In the genomic region with DNA sequence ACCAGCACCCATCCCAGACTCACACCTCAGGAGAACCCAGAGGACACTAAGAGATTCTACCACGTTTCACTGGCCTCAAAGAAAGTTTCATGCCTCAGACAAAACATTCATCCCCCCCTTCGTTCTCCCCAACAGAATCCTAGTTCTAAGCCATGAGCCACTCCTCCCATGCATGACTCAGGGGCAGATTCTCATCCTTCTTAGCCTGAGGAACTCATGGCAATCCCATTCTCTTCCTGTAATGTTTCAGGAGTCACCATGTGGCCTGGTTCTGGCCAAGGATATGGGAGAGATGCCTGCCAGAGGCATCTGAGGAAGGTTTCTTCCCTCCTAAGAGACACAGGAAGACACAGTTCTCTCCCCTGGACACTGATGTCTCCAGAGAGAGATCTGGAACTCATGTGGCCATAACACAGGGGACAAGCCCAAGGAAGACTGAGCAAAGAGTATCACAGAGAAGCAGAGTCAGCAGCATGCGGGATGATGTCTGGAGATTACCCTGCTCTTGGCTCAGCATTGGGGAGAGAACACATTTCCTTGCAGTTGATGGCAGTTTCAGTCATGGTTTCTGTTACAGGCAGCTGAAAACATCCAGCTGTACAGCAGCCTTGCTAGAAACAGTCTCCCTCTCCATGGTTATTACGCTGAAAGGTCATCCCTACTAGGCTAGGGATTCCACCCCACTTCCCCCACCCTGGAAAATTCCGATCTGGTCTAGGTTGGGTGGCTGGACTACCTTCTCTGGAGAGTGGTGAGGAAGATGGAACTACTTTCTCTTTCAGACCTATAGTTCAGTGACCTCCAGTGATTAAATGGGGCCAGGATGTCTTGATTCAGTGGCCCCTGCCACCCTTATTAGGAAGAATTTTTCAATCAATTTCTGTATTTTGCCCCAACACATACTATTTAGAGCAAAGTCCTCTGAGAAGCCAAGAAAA, we compare ENCODE assay signal across 11 cellular contexts.
DNase-seq lines count a peak whose midpoint lies in the region; ATAC-seq, FAIRE-seq and TF ChIP-seq lines count a peak whose summit lies in the region.
"Had no signal": no experiment of that assay in that cellular context is flagged by ENCODE, and none has a peak within 500 bp of the region (broad histone marks: within the 10 kb centered on the region; RNA-seq: fewer than 3 reads in every experiment).

No MANE protein-coding gene starts in this region.

- intact Hi-C loops in sigmoid colon (cut with DNase I) = no loop called here

- DNase-seq in GM06990 (ENCODE audit: extremely low read depth, insufficient read length) (peak; percentile 34), bronchial epithelial cell (ENCODE audit: low read depth) (no peak), sigmoid colon (no peak), HuH-7.5 (ENCODE audit: low spot score) (no peak), NCI-H146 (lab: John Stamatoyannopoulos, UW) (no peak)
- no peak for DNase-seq in NK-92 treated with Interleukin-12 subunit alpha and Interleukin-12 subunit beta, amount 100 ng/mL, for 24 hours (lab: John Stamatoyannopoulos, UW)
- DNase-seq: activated B cell treated with CpG ODN at 0.5 μM for 24 hours, amniotic stem cell had no signal

- H3K4me3 ChIP-seq in GM06990 (replicated peaks; ENCODE audit: low read depth, low read length) (no peak overlapping the region), bronchial epithelial cell (ENCODE audit: low read depth, low read length) (no peak overlapping the region), sigmoid colon (no peak overlapping the region)

- H3K27ac ChIP-seq in sigmoid colon = no peak overlapping the region
- H3K27ac ChIP-seq: parathyroid adenoma had no signal

- peaks cover 0 to 32% (median 20%) of the 10 kb centered on the region in 4 donors for H3K4me1 ChIP-seq in sigmoid colon
- H3K4me1 ChIP-seq: parathyroid adenoma had no signal

- WGBS in sigmoid colon, 2 donors = 69 to 88% methylated on average over 5 of the region's 5 CpGs

- H3K27me3 ChIP-seq in GM06990 (replicated peaks; ENCODE audit: control insufficient read depth, insufficient read depth, low read length) (no peaks in the 10 kb centered on the region), bronchial epithelial cell (ENCODE audit: control insufficient read depth, insufficient read depth, low read length) (no peaks in the 10 kb centered on the region), sigmoid colon (no peaks in the 10 kb centered on the region)

- TF ChIP-seq EP300 in sigmoid colon (IDR thresholded peaks at IDR 0.05) = no peak

- FAIRE-seq in bronchial epithelial cell (lab: Jason Lieb, UNC) = peak; percentile 28

- H3K36me3 ChIP-seq in GM06990 (ENCODE audit: control insufficient read depth, insufficient read depth, low read length) (no peaks in the 10 kb centered on the region; the same call in 1 of the 2 replicates), bronchial epithelial cell (ENCODE audit: control insufficient read depth, insufficient read depth, low read length) (no peaks in the 10 kb centered on the region), sigmoid colon (no peaks in the 10 kb centered on the region)

- TF ChIP-seq POLR2A in sigmoid colon (IDR thresholded peaks at IDR 0.05) = no peak

- ATAC-seq in GM21381 (IDR thresholded peaks at IDR 0.05; ENCODE audit: unreplicated experiment) (peak; percentile 74), HG03135 (IDR thresholded peaks at IDR 0.05; ENCODE audit: unreplicated experiment) (peak; percentile 76)

- TF ChIP-seq CTCF in GM06990 (IDR thresholded peaks at IDR 0.05; ENCODE audit: insufficient read depth, low read length, poor library complexity, severe bottlenecking) (no peak), bronchial epithelial cell (IDR thresholded peaks at IDR 0.05; ENCODE audit: insufficient read depth, low read length, severe bottlenecking) (no peak), sigmoid colon (IDR thresholded peaks at IDR 0.05) (no peak)

- H3K9me3 ChIP-seq in sigmoid colon = no peaks in the 10 kb centered on the region
